ENCODE assay signal across 20 cellular contexts in genomic region chr15:82146558-82146957, GRCh38.
DNase-seq lines count a peak whose midpoint lies in the region; ATAC-seq, FAIRE-seq and TF ChIP-seq lines count a peak whose summit lies in the region.
"Had no signal": no experiment of that assay in that cellular context is flagged by ENCODE, and none has a peak within 500 bp of the region (broad histone marks: within the 10 kb centered on the region; RNA-seq: fewer than 3 reads in every experiment).

No MANE protein-coding gene starts in this region.

- H3K9me3 Mint-ChIP-seq in stimulated activated effector memory CD8-positive, alpha-beta T cell treated with anti-CD3 and anti-CD28 coated beads, Interleukin-12 subunit alpha, Interleukin-12 subunit beta, amount 100 ng/mL, for 72 hours, result no peaks in the 10 kb centered on the region
- H3K9me3 Mint-ChIP-seq: CD8-positive, alpha-beta T cell had no signal

- H3K36me3 Mint-ChIP-seq in stimulated activated effector memory CD8-positive, alpha-beta T cell treated with anti-CD3 and anti-CD28 coated beads, Interleukin-12 subunit alpha, Interleukin-12 subunit beta, amount 100 ng/mL, for 72 hours, result peaks cover 45% of the 10 kb centered on the region

- dilution Hi-C loops in keratinocyte (cut with MboI; ENCODE audit: extremely low pct_ligation_motif_present, low sequenced_read_pairs), result no loop called here

- no TSS peak for BruUV-seq in K562 (replicated peaks; lab: Mats Ljungman, UMichigan)

- TF ChIP-seq EP300 in K562 (IDR thresholded peaks at IDR 0.05; ENCODE audit: low read length), result no peak

- H3K9ac ChIP-seq in HUES48 (ENCODE audit: low read depth, low read length), result no peak overlapping the region
- no peak overlapping the region for H3K9ac ChIP-seq in K562 (ENCODE audit: insufficient read depth in 1 of 2, low read depth in 2 of 2, low read length in 2 of 2)
- peak overlapping the region; percentile 38 for H3K9ac ChIP-seq in keratinocyte (ENCODE audit: control insufficient read depth, extremely low read depth, insufficient read depth, low read length)

- no peak for TF ChIP-seq RAD21 in K562 (CRISPR knock-in tag; conservative IDR thresholded peaks at IDR 0.05 in 1 of 2, IDR thresholded peaks at IDR 0.05 in 1 of 2)

- no peaks in the 10 kb centered on the region for H4K20me1 ChIP-seq in K562 (replicated peaks; ENCODE audit: control insufficient read depth, insufficient read depth, low read length)
- H4K20me1 ChIP-seq in keratinocyte (ENCODE audit: control insufficient read depth, extremely low read depth, insufficient read depth, low read length), result no peaks in the 10 kb centered on the region

- WGBS in K562 (ENCODE audit: insufficient coverage, low coverage, missing lambda C conversion rate), result 97% methylated on average over 2 of the region's 3 CpGs

- no peaks in the 10 kb centered on the region for H3K4me1 Mint-ChIP-seq in stimulated activated effector memory CD8-positive, alpha-beta T cell treated with anti-CD3 and anti-CD28 coated beads, Interleukin-12 subunit alpha, Interleukin-12 subunit beta, amount 100 ng/mL, for 72 hours

- no peak overlapping the region for H3K4me3 ChIP-seq in HUES48 (ENCODE audit: low read depth, low read length)
- H3K4me3 ChIP-seq in K562, result no peak overlapping the region
- H3K4me3 ChIP-seq in keratinocyte (ENCODE audit: control insufficient read depth in 2 of 3, extremely low read depth in 1 of 3, insufficient read depth in 2 of 3, low read depth in 1 of 3, low read length in 3 of 3), result no peak overlapping the region
- no peak overlapping the region for H3K4me3 ChIP-seq in lower lobe of right lung

- intact Hi-C loops in K562 (cut with micrococcal nuclease) (no loop called here), lower lobe of right lung (cut with DNase I) (no loop called here)

- ATAC-seq in K562 (peak; percentile 40), lower lobe of right lung (no peak)
- ATAC-seq in stimulated activated effector memory CD8-positive, alpha-beta T cell treated with anti-CD3 and anti-CD28 coated beads, Interleukin-12 subunit alpha, Interleukin-12 subunit beta, amount 100 ng/mL, for 72 hours, result no peak
- ATAC-seq: CD8-positive, alpha-beta T cell; left ventricle myocardium superior; sciatic nerve had no signal

- FAIRE-seq in K562 (lab: Jason Lieb, UNC) (no peak), keratinocyte (lab: Jason Lieb, UNC) (no peak)

- no peak overlapping the region for H3K4me3 Mint-ChIP-seq in stimulated activated effector memory CD8-positive, alpha-beta T cell treated with anti-CD3 and anti-CD28 coated beads, Interleukin-12 subunit alpha, Interleukin-12 subunit beta, amount 100 ng/mL, for 72 hours
- H3K4me3 Mint-ChIP-seq: CD8-positive, alpha-beta T cell had no signal

- no peaks in the 10 kb centered on the region for H3K79me2 ChIP-seq in K562 (ENCODE audit: control insufficient read depth, insufficient read depth, low read length)
- H3K79me2 ChIP-seq in keratinocyte (ENCODE audit: control insufficient read depth, insufficient read depth, low read length), result no peaks in the 10 kb centered on the region

- peak overlapping the region; percentile 54 for H3K27ac Mint-ChIP-seq in stimulated activated effector memory CD8-positive, alpha-beta T cell treated with anti-CD3 and anti-CD28 coated beads, Interleukin-12 subunit alpha, Interleukin-12 subunit beta, amount 100 ng/mL, for 72 hours
- H3K27ac Mint-ChIP-seq: CD8-positive, alpha-beta T cell had no signal

- H3K4me1 ChIP-seq in HUES48 (ENCODE audit: control insufficient read depth, insufficient read depth, low read length) (no peaks in the 10 kb centered on the region), K562 (replicated peaks in 1 of 2; ENCODE audit: control insufficient read depth in 2 of 2, insufficient read depth in 2 of 2, low read length in 2 of 2) (peaks cover 4 to 9% of the 10 kb centered on the region in 2 experiments; a peak in 2 of 5 replicates), keratinocyte (ENCODE audit: control insufficient read depth, extremely low read depth, insufficient read depth, low read length) (peaks cover 15% of the 10 kb centered on the region), lower lobe of right lung (no peaks in the 10 kb centered on the region)

- POLR2A ChIA-PET in K562 (lab: Yijun Ruan, JAX), result interaction anchor here (0.6 to 0.7 kb wide), 3 partner anchors 12 to 480 kb away, joined by 3 to 4 read pairs (median 4); no protein-coding TSS in a partner anchor

- in situ Hi-C loops in K562 (cut with MboI), result no loop called here

- H3K9me3 ChIP-seq in HUES48 (ENCODE audit: control insufficient read depth, insufficient read depth, low read length) (no peaks in the 10 kb centered on the region), K562 (replicated peaks; ENCODE audit: control insufficient read depth, insufficient read depth, low read depth, low read length) (no peaks in the 10 kb centered on the region), keratinocyte (ENCODE audit: control insufficient read depth, low read depth, low read length) (no peaks in the 10 kb centered on the region), lower lobe of right lung (no peaks in the 10 kb centered on the region)

- TF ChIP-seq POLR2A in K562 (conservative IDR thresholded peaks at IDR 0.05), result no peak

- peaks cover 18% of the 10 kb centered on the region for H3K36me3 ChIP-seq in HUES48 (ENCODE audit: control insufficient read depth, insufficient read depth, low read length)
- H3K36me3 ChIP-seq in K562 (ENCODE audit: control insufficient read depth, insufficient read depth, low read length), result peaks cover 16% of the 10 kb centered on the region; the same call in 2 of the 3 replicates
- H3K36me3 ChIP-seq in keratinocyte (ENCODE audit: control insufficient read depth in 2 of 2, extremely low read depth in 1 of 2, insufficient read depth in 2 of 2, low read length in 2 of 2), result peaks cover 1 to 16% of the 10 kb centered on the region in 2 experiments
- H3K36me3 ChIP-seq in lower lobe of right lung, result peaks cover 12% of the 10 kb centered on the region

- peak overlapping the region; percentile 30 for H3K27ac ChIP-seq in HUES48 (ENCODE audit: low read depth, low read length)
- H3K27ac ChIP-seq in K562 (ENCODE audit: extremely low read depth, low read depth, low read length), result peak overlapping the region; percentile 64; the same call in 2 of the 3 replicates
- peak overlapping the region; percentile 80 for H3K27ac ChIP-seq in keratinocyte (ENCODE audit: control insufficient read depth, insufficient read depth, low read length)
- no peak overlapping the region for H3K27ac ChIP-seq in lower lobe of right lung

- H3K27me3 ChIP-seq in HUES48 (ENCODE audit: control insufficient read depth, insufficient read depth, low read length) (no peaks in the 10 kb centered on the region), K562 (ENCODE audit: control insufficient read depth in 2 of 2, insufficient read depth in 2 of 2, low read length in 2 of 2) (no peaks in the 10 kb centered on the region), keratinocyte (ENCODE audit: control insufficient read depth, extremely low read depth, insufficient read depth, low read length) (no peaks in the 10 kb centered on the region), lower lobe of right lung (ENCODE audit: low read depth) (no peaks in the 10 kb centered on the region)

- DNase-seq in K562 (ENCODE audit: extremely low read depth in 1 of 4, low spot score in 3 of 4), result no peak
- DNase-seq in keratinocyte (ENCODE audit: low read depth, low spot score), result no peak
- no peak for DNase-seq in stimulated activated effector memory CD8-positive, alpha-beta T cell treated with anti-CD3 and anti-CD28 coated beads, Interleukin-12 subunit alpha, Interleukin-12 subunit beta, amount 100 ng/mL, for 72 hours (ENCODE audit: low spot score in 2 of 2)
- DNase-seq in DMS79 (lab: John Stamatoyannopoulos, UW), result no peak
- DNase-seq in lower lobe of right lung, result no peak
- no peak for DNase-seq in activated T-cell treated with anti-CD3 and anti-CD28 coated beads, Interleukin-2, amount 50 U/mL, for 1 hour
- DNase-seq: activated CD4-positive, alpha-beta T cell treated with anti-CD3 and anti-CD28 coated beads, Interleukin-2, amount 50 U/mL, for 48 hours; activated CD8-positive, alpha-beta memory T cell treated with anti-CD3 and anti-CD28 coated beads, Interleukin-2, amount 50 U/mL, for 48 hours; AML-193; CD8-positive, alpha-beta T cell; foreskin melanocyte; Karpas-422; left ventricle myocardium superior; NCI-H1694; NCI-H526 treated with DMSO at 0.1 percent for 48 hours; posterior cingulate gyrus; stimulated activated CD8-positive, alpha-beta memory T cell treated with anti-CD3 and anti-CD28 coated beads, Interleukin-4, amount 100 ng/mL, for 48 hours; T1000 had no signal

- H2AFZ ChIP-seq in K562 (ENCODE audit: low read depth, low read length) (no peak overlapping the region), keratinocyte (ENCODE audit: control insufficient read depth, low read length) (no peak overlapping the region)

- CTCF ChIA-PET in K562 (lab: Yijun Ruan, JAX; ENCODE audit: low intra/inter-chr PET ratio), result no interaction called here

- H3K9me1 ChIP-seq in K562 (ENCODE audit: control insufficient read depth, insufficient read depth, low read length) (no peaks in the 10 kb centered on the region), keratinocyte (ENCODE audit: control insufficient read depth, extremely low read depth, insufficient read depth, low read length) (no peaks in the 10 kb centered on the region)

- H3K4me2 ChIP-seq in K562 (ENCODE audit: insufficient read depth, low read length), result peak overlapping the region; percentile 22; the same call in 1 of the 2 replicates
- H3K4me2 ChIP-seq in keratinocyte (ENCODE audit: control insufficient read depth, extremely low read depth, insufficient read depth, low read depth, low read length), result no peak overlapping the region

- no peak for TF ChIP-seq CTCF in K562 (IDR thresholded peaks at IDR 0.05 in 2 of 3, conservative IDR thresholded peaks at IDR 0.05 in 1 of 3; ENCODE audit: insufficient read depth in 2 of 3, low read depth in 1 of 3, low read length in 3 of 3)
- no peak for TF ChIP-seq CTCF in keratinocyte (optimal IDR thresholded peaks at IDR 0.05 in 1 of 3, IDR thresholded peaks at IDR 0.05 in 1 of 3, conservative IDR thresholded peaks at IDR 0.05 in 1 of 3; ENCODE audit: extremely low read depth in 1 of 3, insufficient read depth in 2 of 3, low read length in 3 of 3)
- no peak for TF ChIP-seq CTCF in lower lobe of right lung (IDR thresholded peaks at IDR 0.05)

TF ChIP-seq in K562, 482 proteins besides CTCF, POLR2A, EP300 and RAD21 (continues in another document):
- TF ChIP-seq TAF7 (tag; IDR thresholded peaks at IDR 0.05) (no peak), CGGBP1 (CRISPR knock-in tag; IDR thresholded peaks at IDR 0.05) (no peak), EWSR1 (IDR thresholded peaks at IDR 0.05; ENCODE audit: borderline replicate concordance, low read depth, partially characterized antibody) (no peak)
